ENCODE assay signal across 19 cellular contexts in the genomic region with DNA sequence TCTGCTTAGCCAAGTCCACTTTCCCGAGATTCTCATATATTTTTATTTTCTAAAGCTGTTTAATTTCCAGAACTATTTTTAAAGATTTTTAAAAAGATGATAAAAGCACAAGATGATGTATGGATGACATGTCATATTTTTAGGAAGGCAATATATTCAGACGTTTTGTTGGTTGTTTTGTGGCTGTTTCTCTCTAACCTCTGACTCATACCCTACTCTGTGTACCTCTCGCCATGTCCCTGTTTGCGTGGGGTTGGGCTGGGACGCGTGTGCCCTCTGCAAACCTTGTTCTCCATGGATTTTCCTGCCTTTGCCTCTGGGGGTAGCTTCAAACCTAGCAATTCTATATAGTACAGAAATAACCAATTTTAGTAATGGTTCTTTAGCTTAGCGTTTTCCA.
"Had no signal": no experiment of that assay in that cellular context is flagged by ENCODE, and none has a peak within 500 bp of the region (broad histone marks: within the 10 kb centered on the region; RNA-seq: fewer than 3 reads in every experiment).

No MANE protein-coding gene starts in this region.

- H3K36me3 Mint-ChIP-seq: type B pancreatic cell had no signal

- H3K27me3 Mint-ChIP-seq: activated CD4-positive, alpha-beta memory T cell treated with anti-CD3 and anti-CD28 coated beads for 36 hours; activated naive CD8-positive, alpha-beta T cell treated with anti-CD3 and anti-CD28 coated beads for 36 hours; naive B cell; stimulated activated memory B cell treated with anti-CD40 and anti-IgM and Interleukin-4, amounts not matched to agents 10 μg/mL and 1 μg/mL and 100 μg/mL, for 72 hours; T-helper 17 cell; type B pancreatic cell had no signal

- H3K4me3 ChIP-seq: breast epithelium, lower lobe of right lung, testis had no signal

- H3K4me3 Mint-ChIP-seq: activated CD4-positive, alpha-beta memory T cell treated with anti-CD3 and anti-CD28 coated beads for 36 hours; activated naive CD8-positive, alpha-beta T cell treated with anti-CD3 and anti-CD28 coated beads for 36 hours; naive B cell; neural crest cell; stimulated activated memory B cell treated with anti-CD40 and anti-IgM and Interleukin-4, amounts not matched to agents 10 μg/mL and 1 μg/mL and 100 μg/mL, for 72 hours; T-helper 17 cell; type B pancreatic cell had no signal

- H3K4me1 ChIP-seq: breast epithelium, lower lobe of right lung had no signal

- H3K36me3 ChIP-seq: breast epithelium had no signal

- DNase-seq: activated CD4-positive, alpha-beta memory T cell treated with anti-CD3 and anti-CD28 coated beads for 36 hours; activated CD4-positive, alpha-beta T cell treated with anti-CD3 and anti-CD28 coated beads for 48 hours; activated naive CD8-positive, alpha-beta T cell treated with anti-CD3 and anti-CD28 coated beads for 36 hours; cortex of kidney; lower lobe of right lung; mesendoderm; naive B cell; occipital lobe; posterior cingulate gyrus; small intestine; SW 1271; T-helper 17 cell; testis had no signal

- H3K27ac Mint-ChIP-seq: activated CD4-positive, alpha-beta memory T cell treated with anti-CD3 and anti-CD28 coated beads for 36 hours; activated naive CD8-positive, alpha-beta T cell treated with anti-CD3 and anti-CD28 coated beads for 36 hours; stimulated activated memory B cell treated with anti-CD40 and anti-IgM and Interleukin-4, amounts not matched to agents 10 μg/mL and 1 μg/mL and 100 μg/mL, for 72 hours; type B pancreatic cell had no signal

- H3K27ac ChIP-seq: breast epithelium, epithelial cell of prostate, lower lobe of right lung, testis had no signal

- H3K9me3 ChIP-seq: breast epithelium, lower lobe of right lung, testis had no signal

- H3K9me3 Mint-ChIP-seq: activated CD4-positive, alpha-beta memory T cell treated with anti-CD3 and anti-CD28 coated beads for 36 hours; activated naive CD8-positive, alpha-beta T cell treated with anti-CD3 and anti-CD28 coated beads for 36 hours; naive B cell; neural crest cell; stimulated activated memory B cell treated with anti-CD40 and anti-IgM and Interleukin-4, amounts not matched to agents 10 μg/mL and 1 μg/mL and 100 μg/mL, for 72 hours; type B pancreatic cell had no signal

- H3K27me3 ChIP-seq: breast epithelium, testis had no signal

- ATAC-seq: sciatic nerve; stimulated activated memory B cell treated with anti-CD40 and anti-IgM and Interleukin-4, amounts not matched to agents 10 μg/mL and 1 μg/mL and 100 μg/mL, for 72 hours; T-helper 17 cell had no signal
